In genomic region chr11:69674886-69675714, GRCh38 we compare ENCODE assay signal across 8 cellular contexts. TPM values are rescaled to one million over a fixed set of nuclear protein-coding genes. Genes with fewer than 3 reads are reported as not detected.
A peak's percentile ranks its signal among the peaks of the same experiment; 100 is the strongest.
DNase-seq lines count a peak whose midpoint lies in the region; ATAC-seq, FAIRE-seq and TF ChIP-seq lines count a peak whose summit lies in the region.

Gene LTO1 (minus strand): TSS chr11:69675353. CDS start chr11:69675239, 114 bp downstream.

- H3K4me2 ChIP-seq in A549 = peak within 1 kb of the TSS; percentile 97

- peak; percentile 92 to 98 for DNase-seq in A549 (ENCODE audit: low read depth in 1 of 2, low spot score in 1 of 2)
- peak; percentile 97 for DNase-seq in NCI-H2227 (lab: John Stamatoyannopoulos, UW; ENCODE audit: unreplicated experiment)
- peak; percentile 93 for DNase-seq in WERI-Rb-1
- peak; percentile 95 to 97 for DNase-seq in breast epithelium (ENCODE audit: low spot score in 2 of 2)

- CTCF ChIA-PET in A549 (lab: Yijun Ruan, JAX) = interaction anchor here (0.7 to 4.1 kb wide), 17 partner anchors 9 to 601 kb away, joined by 3 to 25 read pairs (median 3); no protein-coding TSS in a partner anchor

- H3K4me3 ChIP-seq in A549 (peak within 1 kb of the TSS; percentile 86), WERI-Rb-1 (ENCODE audit: low read depth, low read length) (peak within 1 kb of the TSS; percentile 87), breast epithelium (peak within 1 kb of the TSS; percentile 83 to 100 (median 92)), iPS-18c (ENCODE audit: insufficient read depth, low read depth, low read length) (peak within 1 kb of the TSS; percentile 93), skeletal muscle tissue (ENCODE audit: low read length in 3 of 3) (peak within 1 kb of the TSS; percentile 96 to 100 (median 98))

- FAIRE-seq in A549 (lab: Jason Lieb, UNC) = no peak

- peaks cover 24% of the 10 kb centered on the region for H3K4me1 ChIP-seq in A549
- H3K4me1 ChIP-seq in breast epithelium = peaks cover 8 to 9% of the 10 kb centered on the region in 2 donors
- peaks cover 22 to 38% (median 22%) of the 10 kb centered on the region in 3 donors for H3K4me1 ChIP-seq in skeletal muscle tissue (ENCODE audit: control insufficient read depth in 3 of 3, insufficient read depth in 3 of 3, low read length in 3 of 3)

- TF ChIP-seq CTCF in A549 (IDR thresholded peaks at IDR 0.05) = no peak
- no peak for TF ChIP-seq CTCF in WERI-Rb-1 (IDR thresholded peaks at IDR 0.05; ENCODE audit: low read depth, low read length)
- TF ChIP-seq CTCF in breast epithelium (IDR thresholded peaks at IDR 0.05) = no peak

- H3K9me3 ChIP-seq in A549 (no peaks in the 10 kb centered on the region), WERI-Rb-1 (ENCODE audit: severe bottlenecking) (no peaks in the 10 kb centered on the region), breast epithelium (no peaks in the 10 kb centered on the region), iPS-18c (ENCODE audit: control insufficient read depth, insufficient read depth, low read length) (peaks cover 2% of the 10 kb centered on the region), skeletal muscle tissue (ENCODE audit: control insufficient read depth in 3 of 3, low read length in 3 of 3) (no peaks in the 10 kb centered on the region)

- intact Hi-C loops in breast epithelium (cut with DNase I; ENCODE audit: low total_unique reads) = no loop called here

- no peak; a peak in 1 of 5 replicates for TF ChIP-seq EP300 in A549 (IDR thresholded peaks at IDR 0.05)

- ATAC-seq in A549 (peak; percentile 92 to 95), GM18867 (IDR thresholded peaks at IDR 0.05; ENCODE audit: unreplicated experiment) (peak; percentile 88), HG03103 (IDR thresholded peaks at IDR 0.05; ENCODE audit: low read depth, unreplicated experiment) (peak; percentile 79)

- peak within 1 kb of the TSS; percentile 97 to 98 (median 98) for H3K9ac ChIP-seq in skeletal muscle tissue (ENCODE audit: low read depth in 1 of 3, low read length in 3 of 3)

- peaks cover 18% of the 10 kb centered on the region for H3K36me3 ChIP-seq in WERI-Rb-1
- no peaks in the 10 kb centered on the region for H3K36me3 ChIP-seq in breast epithelium
- peaks cover 9 to 12% (median 10%) of the 10 kb centered on the region in 3 donors for H3K36me3 ChIP-seq in skeletal muscle tissue (ENCODE audit: control insufficient read depth in 3 of 3, insufficient read depth in 3 of 3, low read length in 3 of 3)

- POLR2A ChIA-PET in A549 (lab: Yijun Ruan, JAX) = interaction anchor here (0.7 to 2.2 kb wide), 5 partner anchors 16 to 381 kb away, joined by 3 to 5 read pairs (median 3); partner anchors contain the start of gene MYEOV

- under 1% methylated on average over 50 of the region's 72 CpGs for WGBS in A549 (ENCODE audit: missing lambda C conversion rate)

- TF ChIP-seq RAD21 in A549 (conservative IDR thresholded peaks at IDR 0.05 in 1 of 2, IDR thresholded peaks at IDR 0.05 in 1 of 2) = no peak

- peak; percentile 61 for TF ChIP-seq POLR2A in A549 (IDR thresholded peaks at IDR 0.05; ENCODE audit: low read length)
- TF ChIP-seq POLR2A in breast epithelium (IDR thresholded peaks at IDR 0.05) = no peak

- H3K27me3 ChIP-seq in WERI-Rb-1 (ENCODE audit: insufficient read depth, low read depth, severe bottlenecking) (no peaks in the 10 kb centered on the region), breast epithelium (no peaks in the 10 kb centered on the region), skeletal muscle tissue (ENCODE audit: control insufficient read depth in 3 of 3, insufficient read depth in 3 of 3, low read length in 3 of 3) (no peaks in the 10 kb centered on the region)

- H3K27ac ChIP-seq in A549 = peak within 1 kb of the TSS; percentile 87 to 95
- H3K27ac ChIP-seq in WERI-Rb-1 = peak within 1 kb of the TSS; percentile 82
- H3K27ac ChIP-seq in breast epithelium = peak within 1 kb of the TSS; percentile 78 to 87
- peak within 1 kb of the TSS; percentile 79 for H3K27ac ChIP-seq in skeletal muscle tissue (ENCODE audit: low read depth, low read length)

TF ChIP-seq in A549, 52 proteins besides CTCF, POLR2A, EP300 and RAD21:
- TF ChIP-seq HDAC2 (IDR thresholded peaks at IDR 0.05) = peak; percentile 70; the same call in 1 of the 2 replicates
- peak; percentile 66; the same call in 1 of the 2 replicates for TF ChIP-seq E2F6 (IDR thresholded peaks at IDR 0.05; ENCODE audit: borderline replicate concordance, low read depth)
- TF ChIP-seq ZC3H11A (IDR thresholded peaks at IDR 0.05) = no peak; the same call in 1 of the 2 replicates
- TF ChIP-seq FOSL2 (IDR thresholded peaks at IDR 0.05) = no peak
- TF ChIP-seq FOSL2 (CRISPR knock-in tag; IDR thresholded peaks at IDR 0.05) = no peak
- peak; percentile 62 for TF ChIP-seq KDM5A (IDR thresholded peaks at IDR 0.05)
- TF ChIP-seq BHLHE40 (IDR thresholded peaks at IDR 0.05; ENCODE audit: low read depth, low read length) = peak; percentile 76
- 0 out of 2 replicates have a peak, but pooled peaks have one; percentile 20 for TF ChIP-seq PBX3 (IDR thresholded peaks at IDR 0.05)
- peak; percentile 54 for TF ChIP-seq USF2 (IDR thresholded peaks at IDR 0.05)
- peak; percentile 60; the same call in 1 of the 2 replicates for TF ChIP-seq MYC (IDR thresholded peaks at IDR 0.05; ENCODE audit: borderline replicate concordance, low read length)
- TF ChIP-seq CHD4 (IDR thresholded peaks at IDR 0.05; ENCODE audit: borderline replicate concordance) = 0 out of 2 replicates have a peak, but pooled peaks have one; percentile 79
- peak; percentile 90; the same call in 1 of the 2 replicates for TF ChIP-seq PHF8 (IDR thresholded peaks at IDR 0.05; ENCODE audit: borderline replicate concordance, low read depth)
- no peak for TF ChIP-seq NPAS2 (CRISPR knock-in tag; IDR thresholded peaks at IDR 0.05; ENCODE audit: borderline replicate concordance)
- peak; percentile 71 to 83 for TF ChIP-seq JUN (IDR thresholded peaks at IDR 0.05)
- TF ChIP-seq BCL3 (IDR thresholded peaks at IDR 0.05) = 0 out of 3 replicates have a peak, but pooled peaks have one; percentile 65
- peak; percentile 87 for TF ChIP-seq MAX (IDR thresholded peaks at IDR 0.05)
- 0 out of 2 replicates have a peak, but pooled peaks have one; percentile 20 for TF ChIP-seq RFX5 (IDR thresholded peaks at IDR 0.05)
- no peak for TF ChIP-seq EHF (CRISPR knock-in tag; IDR thresholded peaks at IDR 0.05)
TF ChIP-seq in A549: peak in this region for 13.

RNA-seq across cellular contexts. Expression of gene LTO1, which starts in this region (rescaled TPM):
- polyA plus RNA-seq in A549 (2011; rRNA removed) (20.0 and 25.1 TPM in 2 replicates), A549 (2017; fragmentation: RNase III; extraction: RNeasy Plus Mini Kit Qiagen cat#74134 plus additional on column Dnase treatment) (27.0 to 30.3 TPM (median 29.7 TPM) in 3 replicates)
- polyA plus RNA-seq in A549 (2012; cell fraction: cytosol; rRNA removed) = 27.7 TPM in 2 replicates
- polyA plus RNA-seq in A549 (2012; cell fraction: nucleus; rRNA removed) = 31.5 and 54.7 TPM in 2 replicates
- polyA minus RNA-seq in A549 (2011; rRNA and poly(A)+ RNA removed) = 11.0 TPM in 2 replicates
- total RNA-seq in breast epithelium (10 to 100 TPM; 14.1 to 25.5 (median 18.7) TPM), skeletal muscle tissue (7.8 TPM)

Comparison
In these comparisons a context has a peak if more than half of its experiments do, and no peak if none do; other contexts are left out.
1. Peak in every context shown above with its lines: DNase-seq, ATAC-seq, H3K4me3 ChIP-seq and H3K27ac ChIP-seq.